Comparison of ENCODE assay signal across 1 cellular context in the genomic region with DNA sequence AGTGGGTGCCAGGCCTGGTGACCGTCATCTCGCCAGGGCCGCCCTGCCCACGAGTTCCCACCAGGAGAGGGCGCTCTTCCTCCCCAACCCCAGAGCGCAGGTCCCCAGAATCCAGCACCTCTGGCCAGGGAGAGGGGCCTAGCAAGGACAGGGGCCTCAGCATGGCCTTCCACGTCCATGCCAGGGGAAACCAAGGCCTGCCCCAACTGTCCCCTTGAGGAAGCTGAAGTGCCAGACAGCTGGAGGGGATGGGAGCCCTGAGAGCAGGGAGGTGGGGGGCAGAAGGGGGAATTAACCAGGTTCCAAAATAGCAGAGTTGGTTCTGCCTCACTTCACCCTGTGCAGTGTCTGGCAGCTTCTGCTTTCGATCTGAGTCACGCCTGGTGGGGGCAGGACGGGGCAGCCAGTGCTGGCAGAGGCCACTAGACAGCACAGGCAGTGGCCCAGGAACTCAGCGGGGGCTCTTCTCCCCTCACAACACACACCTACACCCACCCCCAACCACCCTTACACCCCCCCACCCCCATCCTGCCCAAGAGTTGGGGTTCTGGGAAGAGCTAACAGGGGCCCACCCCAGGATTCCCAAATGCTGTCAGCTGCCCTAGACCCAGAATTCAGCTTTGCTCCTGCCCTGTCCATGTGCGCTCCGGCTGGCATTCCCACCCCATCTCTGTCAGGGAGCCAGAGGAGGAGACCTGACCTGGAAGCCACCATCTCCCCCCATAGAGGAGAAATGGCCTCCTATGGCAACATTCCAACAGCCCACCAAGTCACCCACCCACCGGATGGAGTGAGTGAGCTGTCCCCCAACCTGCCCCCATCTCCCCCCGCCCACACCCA.
TF ChIP-seq lines count a peak whose summit lies in the region.

No MANE protein-coding gene starts in this region.

TF ChIP-seq in HepG2, 621 proteins besides CTCF, POLR2A, EP300 and RAD21 (continued from another document and continues in another):
- TF ChIP-seq ZNF101 (CRISPR knock-in tag; IDR thresholded peaks at IDR 0.05; ENCODE audit: borderline replicate concordance, low read depth) (no peak), GATA4 (IDR thresholded peaks at IDR 0.05; ENCODE audit: borderline replicate concordance, low read depth) (no peak), MAFG (CRISPR knock-in tag; IDR thresholded peaks at IDR 0.05) (no peak), SMARCC2 (IDR thresholded peaks at IDR 0.05) (no peak), ZNF546 (CRISPR knock-in tag; conservative IDR thresholded peaks at IDR 0.05) (no peak), ZBTB20 (CRISPR knock-in tag; IDR thresholded peaks at IDR 0.05; ENCODE audit: borderline replicate concordance, low read depth) (no peak), ZBTB1 (CRISPR knock-in tag; IDR thresholded peaks at IDR 0.05; ENCODE audit: borderline replicate concordance) (no peak), ZBTB26 (CRISPR knock-in tag; IDR thresholded peaks at IDR 0.05; ENCODE audit: borderline replicate concordance) (no peak), RERE (CRISPR knock-in tag; IDR thresholded peaks at IDR 0.05; ENCODE audit: low read depth) (no peak), HHEX (CRISPR knock-in tag; IDR thresholded peaks at IDR 0.05) (no peak), NONO (IDR thresholded peaks at IDR 0.05) (no peak), NONO (CRISPR knock-in tag; conservative IDR thresholded peaks at IDR 0.05) (peak; percentile 53; the same call in 1 of the 2 replicates), ZNF510 (CRISPR knock-in tag; IDR thresholded peaks at IDR 0.05; ENCODE audit: low read depth) (no peak), MAFK (conservative IDR thresholded peaks at IDR 0.05 in 1 of 2, IDR thresholded peaks at IDR 0.05 in 1 of 2; ENCODE audit: low read length in 2 of 2) (no peak), TAF15 (IDR thresholded peaks at IDR 0.05; ENCODE audit: low read depth, low read length, poor library complexity, severe bottlenecking) (no peak), PCBP1 (IDR thresholded peaks at IDR 0.05; ENCODE audit: borderline replicate concordance, low read depth, low read length) (0 out of 2 replicates have a peak, but pooled peaks have one; percentile 69), ZKSCAN8 (CRISPR knock-in tag; IDR thresholded peaks at IDR 0.05; ENCODE audit: borderline replicate concordance) (no peak), MED13 (CRISPR knock-in tag; IDR thresholded peaks at IDR 0.05) (no peak), TBX2 (CRISPR knock-in tag; IDR thresholded peaks at IDR 0.05; ENCODE audit: borderline replicate concordance) (peak; percentile 47), KLF6 (CRISPR knock-in tag; IDR thresholded peaks at IDR 0.05) (no peak), NCOA1 (CRISPR knock-in tag; IDR thresholded peaks at IDR 0.05) (no peak), YY1 (IDR thresholded peaks at IDR 0.05; ENCODE audit: insufficient read depth, insufficient replicate concordance, low read depth, low read length) (peak; percentile 64), ZSCAN30 (CRISPR knock-in tag; IDR thresholded peaks at IDR 0.05) (no peak), MTF2 (CRISPR knock-in tag; IDR thresholded peaks at IDR 0.05; ENCODE audit: borderline replicate concordance) (no peak), MLX (CRISPR knock-in tag; IDR thresholded peaks at IDR 0.05) (no peak), NFIB (CRISPR knock-in tag; IDR thresholded peaks at IDR 0.05; ENCODE audit: borderline replicate concordance) (no peak), NFE2L1 (CRISPR knock-in tag; IDR thresholded peaks at IDR 0.05; ENCODE audit: borderline replicate concordance) (no peak), ATAD3A (CRISPR knock-in tag; IDR thresholded peaks at IDR 0.05) (no peak), ZMYM2 (CRISPR knock-in tag; IDR thresholded peaks at IDR 0.05) (no peak), HINFP (CRISPR knock-in tag; IDR thresholded peaks at IDR 0.05; ENCODE audit: low read depth) (0 out of 2 replicates have a peak, but pooled peaks have one; percentile 37), HNF4G (IDR thresholded peaks at IDR 0.05; ENCODE audit: borderline replicate concordance, low read depth, low read length) (no peak), HNF4G (CRISPR knock-in tag; IDR thresholded peaks at IDR 0.05; ENCODE audit: borderline replicate concordance, low read depth) (0 out of 2 replicates have a peak, but pooled peaks have one; percentile 28), ZNF761 (CRISPR knock-in tag; conservative IDR thresholded peaks at IDR 0.05) (no peak), IRX3 (CRISPR knock-in tag; IDR thresholded peaks at IDR 0.05; ENCODE audit: borderline replicate concordance, low read depth) (no peak), ZNF556 (CRISPR knock-in tag; IDR thresholded peaks at IDR 0.05; ENCODE audit: borderline replicate concordance) (peak; percentile 73; the same call in 1 of the 2 replicates), ZNF747 (CRISPR knock-in tag; IDR thresholded peaks at IDR 0.05; ENCODE audit: borderline replicate concordance) (no peak), ZNF234 (CRISPR knock-in tag; conservative IDR thresholded peaks at IDR 0.05) (no peak), HIVEP1 (CRISPR knock-in tag; IDR thresholded peaks at IDR 0.05) (no peak), MTF1 (CRISPR knock-in tag; IDR thresholded peaks at IDR 0.05) (no peak), HMG20B (CRISPR knock-in tag; conservative IDR thresholded peaks at IDR 0.05) (no peak)
- TF ChIP-seq, protein P1, sequence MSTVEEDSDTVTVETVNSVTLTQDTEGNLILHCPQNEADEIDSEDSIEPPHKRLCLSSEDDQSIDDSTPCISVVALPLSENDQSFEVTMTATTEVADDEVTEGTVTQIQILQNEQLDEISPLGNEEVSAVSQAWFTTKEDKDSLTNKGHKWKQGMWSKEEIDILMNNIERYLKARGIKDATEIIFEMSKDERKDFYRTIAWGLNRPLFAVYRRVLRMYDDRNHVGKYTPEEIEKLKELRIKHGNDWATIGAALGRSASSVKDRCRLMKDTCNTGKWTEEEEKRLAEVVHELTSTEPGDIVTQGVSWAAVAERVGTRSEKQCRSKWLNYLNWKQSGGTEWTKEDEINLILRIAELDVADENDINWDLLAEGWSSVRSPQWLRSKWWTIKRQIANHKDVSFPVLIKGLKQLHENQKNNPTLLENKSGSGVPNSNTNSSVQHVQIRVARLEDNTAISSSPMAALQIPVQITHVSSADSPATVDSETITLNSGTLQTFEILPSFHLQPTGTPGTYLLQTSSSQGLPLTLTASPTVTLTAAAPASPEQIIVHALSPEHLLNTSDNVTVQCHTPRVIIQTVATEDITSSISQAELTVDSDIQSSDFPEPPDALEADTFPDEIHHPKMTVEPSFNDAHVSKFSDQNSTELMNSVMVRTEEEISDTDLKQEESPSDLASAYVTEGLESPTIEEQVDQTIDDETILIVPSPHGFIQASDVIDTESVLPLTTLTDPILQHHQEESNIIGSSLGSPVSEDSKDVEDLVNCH (CRISPR knock-in tag; IDR thresholded peaks at IDR 0.05) = no peak
- TF ChIP-seq, protein P2, sequence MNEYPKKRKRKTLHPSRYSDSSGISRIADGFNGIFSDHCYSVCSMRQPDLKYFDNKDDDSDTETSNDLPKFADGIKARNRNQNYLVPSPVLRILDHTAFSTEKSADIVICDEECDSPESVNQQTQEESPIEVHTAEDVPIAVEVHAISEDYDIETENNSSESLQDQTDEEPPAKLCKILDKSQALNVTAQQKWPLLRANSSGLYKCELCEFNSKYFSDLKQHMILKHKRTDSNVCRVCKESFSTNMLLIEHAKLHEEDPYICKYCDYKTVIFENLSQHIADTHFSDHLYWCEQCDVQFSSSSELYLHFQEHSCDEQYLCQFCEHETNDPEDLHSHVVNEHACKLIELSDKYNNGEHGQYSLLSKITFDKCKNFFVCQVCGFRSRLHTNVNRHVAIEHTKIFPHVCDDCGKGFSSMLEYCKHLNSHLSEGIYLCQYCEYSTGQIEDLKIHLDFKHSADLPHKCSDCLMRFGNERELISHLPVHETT (CRISPR knock-in tag; conservative IDR thresholded peaks at IDR 0.05) = no peak
- TF ChIP-seq, protein P3, sequence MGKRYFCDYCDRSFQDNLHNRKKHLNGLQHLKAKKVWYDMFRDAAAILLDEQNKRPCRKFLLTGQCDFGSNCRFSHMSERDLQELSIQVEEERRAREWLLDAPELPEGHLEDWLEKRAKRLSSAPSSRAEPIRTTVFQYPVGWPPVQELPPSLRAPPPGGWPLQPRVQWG (CRISPR knock-in tag; IDR thresholded peaks at IDR 0.05; ENCODE audit: borderline replicate concordance, low read depth) = no peak
- TF ChIP-seq, protein P4, sequence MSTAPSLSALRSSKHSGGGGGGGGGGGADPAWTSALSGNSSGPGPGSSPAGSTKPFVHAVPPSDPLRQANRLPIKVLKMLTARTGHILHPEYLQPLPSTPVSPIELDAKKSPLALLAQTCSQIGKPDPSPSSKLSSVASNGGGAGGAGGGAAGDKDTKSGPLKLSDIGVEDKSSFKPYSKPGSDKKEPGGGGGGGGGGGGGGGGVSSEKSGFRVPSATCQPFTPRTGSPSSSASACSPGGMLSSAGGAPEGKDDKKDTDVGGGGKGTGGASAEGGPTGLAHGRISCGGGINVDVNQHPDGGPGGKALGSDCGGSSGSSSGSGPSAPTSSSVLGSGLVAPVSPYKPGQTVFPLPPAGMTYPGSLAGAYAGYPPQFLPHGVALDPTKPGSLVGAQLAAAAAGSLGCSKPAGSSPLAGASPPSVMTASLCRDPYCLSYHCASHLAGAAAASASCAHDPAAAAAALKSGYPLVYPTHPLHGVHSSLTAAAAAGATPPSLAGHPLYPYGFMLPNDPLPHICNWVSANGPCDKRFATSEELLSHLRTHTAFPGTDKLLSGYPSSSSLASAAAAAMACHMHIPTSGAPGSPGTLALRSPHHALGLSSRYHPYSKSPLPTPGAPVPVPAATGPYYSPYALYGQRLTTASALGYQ (CRISPR knock-in tag; IDR thresholded peaks at IDR 0.05) = no peak
